28 cellular contexts compared by ENCODE assay signal in the genomic region with DNA sequence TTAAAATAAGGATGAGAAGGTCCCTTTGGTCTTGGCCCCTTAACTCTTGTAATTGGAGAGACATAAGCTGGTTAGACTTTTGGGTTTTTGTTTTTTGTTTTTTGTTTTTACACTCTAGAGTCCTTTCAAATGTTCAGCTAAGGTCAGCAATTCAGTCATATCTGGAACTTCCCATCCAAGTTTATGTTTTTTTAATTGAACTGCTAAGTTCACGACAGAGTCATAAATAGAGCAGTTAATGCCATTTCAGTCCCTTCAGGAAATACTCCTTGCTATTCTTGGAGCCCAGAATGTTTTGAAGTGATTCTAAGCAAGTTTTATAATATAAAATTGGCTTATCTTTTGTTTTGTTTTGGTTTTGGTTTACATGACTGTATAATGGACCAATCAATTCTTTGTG.
"Had no signal": no experiment of that assay in that cellular context is flagged by ENCODE, and none has a peak within 500 bp of the region (broad histone marks: within the 10 kb centered on the region; RNA-seq: fewer than 3 reads in every experiment).

No MANE protein-coding gene starts in this region.

- H3K4me1 ChIP-seq: neural progenitor cell, parathyroid adenoma, psoas muscle, right lobe of liver, stomach, tibial nerve, upper lobe of left lung, vagina had no signal

- H3K9me3 Mint-ChIP-seq: neural progenitor cell; stimulated activated naive B cell treated with anti-CD40 and anti-IgM and Interleukin-4, amounts not matched to agents 10 μg/mL and 1 μg/mL and 100 μg/mL, for 72 hours had no signal

- H3K4me3 Mint-ChIP-seq: natural killer cell treated with Interleukin-12 subunit alpha and Interleukin-12 subunit beta and Interleukin-15 and Interleukin-18, amount 100 ng/mL, for 72 hours; neural progenitor cell; stimulated activated effector memory CD8-positive, alpha-beta T cell treated with anti-CD3 and anti-CD28 coated beads, Interleukin-12 subunit alpha, Interleukin-12 subunit beta, amount 100 ng/mL, for 72 hours; stimulated activated naive B cell treated with anti-CD40 and anti-IgM and Interleukin-4, amounts not matched to agents 10 μg/mL and 1 μg/mL and 100 μg/mL, for 72 hours; stimulated activated naive CD8-positive, alpha-beta T cell treated with anti-CD3 and anti-CD28 coated beads, Interleukin-15, Interleukin-2, amounts not matched to agents 100 ng/mL and 50 ng/mL, for 24 hours had no signal

- H3K9ac ChIP-seq: neural progenitor cell, parathyroid adenoma had no signal

- ATAC-seq: natural killer cell treated with Interleukin-12 subunit alpha and Interleukin-12 subunit beta and Interleukin-15 and Interleukin-18, amount 100 ng/mL, for 72 hours; psoas muscle; right cardiac atrium; right lobe of liver; stimulated activated effector memory CD8-positive, alpha-beta T cell treated with anti-CD3 and anti-CD28 coated beads, Interleukin-12 subunit alpha, Interleukin-12 subunit beta, amount 100 ng/mL, for 72 hours; stimulated activated naive B cell treated with anti-CD40 and anti-IgM and Interleukin-4, amounts not matched to agents 10 μg/mL and 1 μg/mL and 100 μg/mL, for 72 hours had no signal

- H3K27me3 Mint-ChIP-seq: natural killer cell treated with Interleukin-12 subunit alpha and Interleukin-12 subunit beta and Interleukin-15 and Interleukin-18, amount 100 ng/mL, for 72 hours; progenitor cell of endocrine pancreas; stimulated activated naive B cell treated with anti-CD40 and anti-IgM and Interleukin-4, amounts not matched to agents 10 μg/mL and 1 μg/mL and 100 μg/mL, for 72 hours; stimulated activated naive CD8-positive, alpha-beta T cell treated with anti-CD3 and anti-CD28 coated beads, Interleukin-15, Interleukin-2, amounts not matched to agents 100 ng/mL and 50 ng/mL, for 24 hours had no signal

- FAIRE-seq: small intestine, urothelium cell line had no signal

- DNase-seq: occipital lobe; ovary; posterior cingulate gyrus; psoas muscle; right cardiac atrium; right lobe of liver; sigmoid colon; small intestine; stimulated activated CD4-positive, alpha-beta T cell treated with anti-CD3 and anti-CD28 coated beads, Interleukin-15, amount 100 ng/mL, for 24 hours; stimulated activated CD4-positive, alpha-beta T cell treated with anti-CD3 and anti-CD28 coated beads, Interleukin-2, amount 100 ng/mL, for 24 hours; stimulated activated CD4-positive, alpha-beta T cell treated with anti-CD3 and anti-CD28 coated beads, Interleukin-2, amount 100 ng/mL, for 48 hours; stimulated activated CD4-positive, alpha-beta T cell treated with anti-CD3 and anti-CD28 coated beads, Interleukin-4, amount 100 ng/mL, for 24 hours; stimulated activated naive B cell treated with anti-CD40 and anti-IgM and Interleukin-4, amounts not matched to agents 10 μg/mL and 1 μg/mL and 100 μg/mL, for 72 hours; stimulated activated naive CD4-positive, alpha-beta T cell treated with Interleukin-2 at 50 U/mL for 16 hours; stomach; thyroid gland; trophoblast cell; upper lobe of left lung had no signal

- H3K27ac Mint-ChIP-seq: natural killer cell treated with Interleukin-12 subunit alpha and Interleukin-12 subunit beta and Interleukin-15 and Interleukin-18, amount 100 ng/mL, for 72 hours; neural progenitor cell; progenitor cell of endocrine pancreas; stimulated activated effector memory CD8-positive, alpha-beta T cell treated with anti-CD3 and anti-CD28 coated beads, Interleukin-12 subunit alpha, Interleukin-12 subunit beta, amount 100 ng/mL, for 72 hours; stimulated activated naive B cell treated with anti-CD40 and anti-IgM and Interleukin-4, amounts not matched to agents 10 μg/mL and 1 μg/mL and 100 μg/mL, for 72 hours; stimulated activated naive CD8-positive, alpha-beta T cell treated with anti-CD3 and anti-CD28 coated beads, Interleukin-15, Interleukin-2, amounts not matched to agents 100 ng/mL and 50 ng/mL, for 24 hours had no signal

- H3K4me2 ChIP-seq: neural progenitor cell had no signal

- H2AFZ ChIP-seq: neural progenitor cell, parathyroid adenoma had no signal

- H3K27me3 ChIP-seq: neural progenitor cell, ovary, right lobe of liver, sigmoid colon, stomach, thyroid gland, tibial nerve, upper lobe of left lung, vagina had no signal

- H3K9me3 ChIP-seq: ovary, psoas muscle, right lobe of liver, sigmoid colon, stomach, thoracic aorta, thyroid gland, tibial nerve, upper lobe of left lung, vagina had no signal

- H3K27ac ChIP-seq: neural progenitor cell, ovary, parathyroid adenoma, psoas muscle, right lobe of liver, sigmoid colon, stomach, thoracic aorta, thyroid gland, tibial nerve, upper lobe of left lung, vagina had no signal

- H3K4me1 Mint-ChIP-seq: neural progenitor cell; stimulated activated effector memory CD8-positive, alpha-beta T cell treated with anti-CD3 and anti-CD28 coated beads, Interleukin-12 subunit alpha, Interleukin-12 subunit beta, amount 100 ng/mL, for 72 hours; stimulated activated naive B cell treated with anti-CD40 and anti-IgM and Interleukin-4, amounts not matched to agents 10 μg/mL and 1 μg/mL and 100 μg/mL, for 72 hours had no signal

- H3K36me3 ChIP-seq: neural progenitor cell, ovary, right lobe of liver, sigmoid colon, stomach, thoracic aorta, thyroid gland, tibial nerve, upper lobe of left lung, vagina had no signal

- H3K36me3 Mint-ChIP-seq: natural killer cell treated with Interleukin-12 subunit alpha and Interleukin-12 subunit beta and Interleukin-15 and Interleukin-18, amount 100 ng/mL, for 72 hours; neural progenitor cell; stimulated activated effector memory CD8-positive, alpha-beta T cell treated with anti-CD3 and anti-CD28 coated beads, Interleukin-12 subunit alpha, Interleukin-12 subunit beta, amount 100 ng/mL, for 72 hours; stimulated activated naive B cell treated with anti-CD40 and anti-IgM and Interleukin-4, amounts not matched to agents 10 μg/mL and 1 μg/mL and 100 μg/mL, for 72 hours had no signal

- H3K79me2 ChIP-seq: parathyroid adenoma had no signal

- H3K4me3 ChIP-seq: neural progenitor cell, ovary, psoas muscle, right lobe of liver, sigmoid colon, stomach, thoracic aorta, thyroid gland, tibial nerve, upper lobe of left lung, vagina had no signal
